Comparison of ENCODE assay signal across 1 cellular context in genomic region chr5:86526811-86527348, GRCh38.
A peak's percentile ranks its signal among the peaks of the same experiment; 100 is the strongest.
TF ChIP-seq lines count a peak whose summit lies in the region.

No MANE protein-coding gene starts in this region.

TF ChIP-seq in K562, 482 proteins besides CTCF, POLR2A, EP300 and RAD21 (continued from another document and continues in another):
- TF ChIP-seq TRIM25 (IDR thresholded peaks at IDR 0.05; ENCODE audit: borderline replicate concordance) (no peak), ZNF3 (CRISPR knock-in tag; IDR thresholded peaks at IDR 0.05) (no peak), CBFB (CRISPR knock-in tag; IDR thresholded peaks at IDR 0.05) (peak; percentile 98), TFE3 (CRISPR knock-in tag; IDR thresholded peaks at IDR 0.05) (peak; percentile 18), BRF2 (IDR thresholded peaks at IDR 0.05; ENCODE audit: borderline replicate concordance, insufficient read depth, insufficient read length) (no peak), JUND (IDR thresholded peaks at IDR 0.05; ENCODE audit: borderline replicate concordance, low read depth, low read length) (peak; percentile 92), JUND (tag; IDR thresholded peaks at IDR 0.05; ENCODE audit: borderline replicate concordance, low read depth, low read length) (peak; percentile 87; the same call in 2 of the 3 replicates), POLR3G (IDR thresholded peaks at IDR 0.05; ENCODE audit: extremely low read depth, insufficient read length, insufficient replicate concordance) (no peak), E2F1 (CRISPR knock-in tag; IDR thresholded peaks at IDR 0.05) (no peak), ARID3B (CRISPR knock-in tag; IDR thresholded peaks at IDR 0.05; ENCODE audit: borderline replicate concordance) (no peak), MLX (CRISPR knock-in tag; conservative IDR thresholded peaks at IDR 0.05) (no peak), L3MBTL2 (IDR thresholded peaks at IDR 0.05) (no peak; the same call in 1 of the 2 replicates), THRA (IDR thresholded peaks at IDR 0.05) (no peak), MECOM (CRISPR knock-in tag; IDR thresholded peaks at IDR 0.05) (peak; percentile 87), MNT (conservative IDR thresholded peaks at IDR 0.05) (peak in 1 of 2 experiments; percentile 65; a peak in 2 of 4 replicates), CCAR2 (IDR thresholded peaks at IDR 0.05; ENCODE audit: low read depth, low read length) (no peak), GATAD2A (IDR thresholded peaks at IDR 0.05) (no peak), MEIS2 (IDR thresholded peaks at IDR 0.05; ENCODE audit: partially characterized antibody) (peak; percentile 78), ZEB2 (IDR thresholded peaks at IDR 0.05) (peak; percentile 81; the same call in 1 of the 2 replicates), E2F3 (CRISPR knock-in tag; IDR thresholded peaks at IDR 0.05) (0 out of 2 replicates have a peak, but pooled peaks have one; percentile 56), CTCFL (IDR thresholded peaks at IDR 0.05; ENCODE audit: borderline replicate concordance, insufficient read depth, low read depth, low read length, poor library complexity, severe bottlenecking) (no peak), ELF1 (tag; IDR thresholded peaks at IDR 0.05) (peak; percentile 40; the same call in 1 of the 2 replicates), SPI1 (IDR thresholded peaks at IDR 0.05; ENCODE audit: borderline replicate concordance, low read depth, low read length) (peak; percentile 71), KHSRP (IDR thresholded peaks at IDR 0.05) (peak; percentile 86), RBM25 (IDR thresholded peaks at IDR 0.05; ENCODE audit: low read depth, low read length, severe bottlenecking) (no peak), SP1 (CRISPR knock-in tag; IDR thresholded peaks at IDR 0.05) (peak; percentile 49; the same call in 1 of the 2 replicates), CEBPB (tag; IDR thresholded peaks at IDR 0.05) (peak; percentile 57; the same call in 1 of the 2 replicates), CHD4 (IDR thresholded peaks at IDR 0.05; ENCODE audit: insufficient read depth, insufficient replicate concordance, low read depth, low read length, poor library complexity, severe bottlenecking) (no peak), SIN3B (IDR thresholded peaks at IDR 0.05; ENCODE audit: low read depth) (no peak), FOXP1 (CRISPR knock-in tag; IDR thresholded peaks at IDR 0.05) (no peak), PPARD (CRISPR knock-in tag; IDR thresholded peaks at IDR 0.05) (no peak), SFPQ (IDR thresholded peaks at IDR 0.05; ENCODE audit: low read depth, low read length) (no peak), MCM2 (IDR thresholded peaks at IDR 0.05; ENCODE audit: low read depth) (no peak), ARHGAP35 (IDR thresholded peaks at IDR 0.05; ENCODE audit: partially characterized antibody) (no peak), HNRNPLL (IDR thresholded peaks at IDR 0.05; ENCODE audit: low read depth, low read length, poor library complexity, severe bottlenecking) (no peak), NFYB (IDR thresholded peaks at IDR 0.05; ENCODE audit: extremely low read depth, insufficient read length) (no peak), NR1H2 (CRISPR knock-in tag; IDR thresholded peaks at IDR 0.05) (no peak), ATF2 (CRISPR knock-in tag; IDR thresholded peaks at IDR 0.05) (no peak), ZNF717 (CRISPR knock-in tag; IDR thresholded peaks at IDR 0.05) (no peak), NRF1 (conservative IDR thresholded peaks at IDR 0.05 in 1 of 2, IDR thresholded peaks at IDR 0.05 in 1 of 2) (peak in 1 of 2 experiments; percentile 42; a peak in 2 of 4 replicates), ZNF140 (CRISPR knock-in tag; IDR thresholded peaks at IDR 0.05) (no peak), ZBED1 (IDR thresholded peaks at IDR 0.05) (peak; percentile 90), FOXK2 (conservative IDR thresholded peaks at IDR 0.05 in 1 of 2, IDR thresholded peaks at IDR 0.05 in 1 of 2; ENCODE audit: low read depth in 2 of 2) (0 out of 4 replicates have a peak, but pooled peaks of 1 of the 2 experiments have one; percentile 25), HDAC6 (IDR thresholded peaks at IDR 0.05; ENCODE audit: low read depth, low read length) (no peak), USF1 (CRISPR knock-in tag; IDR thresholded peaks at IDR 0.05) (no peak), PHB2 (IDR thresholded peaks at IDR 0.05; ENCODE audit: low read depth) (peak; percentile 97), NCOA2 (IDR thresholded peaks at IDR 0.05; ENCODE audit: partially characterized antibody in 2 of 2) (peak; percentile 72 to 77), NR3C1 (CRISPR knock-in tag; IDR thresholded peaks at IDR 0.05) (no peak), ZNF644 (tag; IDR thresholded peaks at IDR 0.05; ENCODE audit: low read depth) (peak; percentile 98)
